ENCODE assay signal across 24 cellular contexts in the genomic region with DNA sequence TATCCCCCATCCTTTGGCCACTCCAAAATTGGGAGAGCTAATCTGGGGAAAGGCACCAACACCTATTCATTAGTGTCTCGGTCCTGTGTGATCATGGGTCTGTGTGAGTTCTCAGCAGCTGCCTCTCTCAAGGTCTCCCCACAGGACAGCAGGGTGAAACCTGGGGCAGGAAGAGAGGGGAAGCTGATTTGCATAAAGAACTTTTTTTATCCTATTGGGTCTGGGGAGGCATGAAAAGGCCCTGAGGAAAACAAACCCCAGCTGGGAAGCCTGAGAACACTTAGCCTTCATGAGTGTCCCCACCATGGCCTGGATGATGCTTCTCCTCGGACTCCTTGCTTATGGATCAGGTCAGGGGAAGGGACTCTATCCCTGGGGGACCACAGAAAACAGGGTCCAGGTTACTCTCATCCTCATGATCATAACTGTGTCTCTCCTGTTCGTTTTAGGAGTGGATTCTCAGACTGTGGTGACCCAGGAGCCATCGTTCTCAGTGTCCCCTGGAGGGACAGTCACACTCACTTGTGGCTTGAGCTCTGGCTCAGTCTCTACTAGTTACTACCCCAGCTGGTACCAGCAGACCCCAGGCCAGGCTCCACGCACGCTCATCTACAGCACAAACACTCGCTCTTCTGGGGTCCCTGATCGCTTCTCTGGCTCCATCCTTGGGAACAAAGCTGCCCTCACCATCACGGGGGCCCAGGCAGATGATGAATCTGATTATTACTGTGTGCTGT.
DNase-seq lines count a peak whose midpoint lies in the region; ATAC-seq, FAIRE-seq and TF ChIP-seq lines count a peak whose summit lies in the region.
"Had no signal": no experiment of that assay in that cellular context is flagged by ENCODE, and none has a peak within 500 bp of the region (broad histone marks: within the 10 kb centered on the region; RNA-seq: fewer than 3 reads in every experiment).

No MANE protein-coding gene starts in this region.

- peaks cover 12 to 47% (median 26%) of the 10 kb centered on the region in 5 donors for H3K27me3 Mint-ChIP-seq in naive thymus-derived CD4-positive, alpha-beta T cell

- intact Hi-C loops in naive thymus-derived CD4-positive, alpha-beta T cell (cut with micrococcal nuclease) = no loop called here
- intact Hi-C loops in A673 (cut with micrococcal nuclease; ENCODE audit: unreplicated experiment) = no loop called here

- no peaks in the 10 kb centered on the region for H3K9me2 ChIP-seq in OCI-LY1 (ENCODE audit: low read depth, low read length)

- H3K9ac ChIP-seq in OCI-LY1 (ENCODE audit: low read length) = no peak overlapping the region

- H3K27me3 ChIP-seq in OCI-LY1 (ENCODE audit: insufficient read depth, low read length) (no peaks in the 10 kb centered on the region; the same call in 1 of the 2 replicates), A673 (replicated peaks; ENCODE audit: insufficient read depth, low read depth, low read length, poor library complexity) (peaks cover 50% of the 10 kb centered on the region)
- H3K27me3 ChIP-seq in naive thymus-derived CD4-positive, alpha-beta T cell (ENCODE audit: control insufficient read depth in 2 of 2, insufficient read depth in 2 of 2, low read length in 2 of 2) = no peaks in the 10 kb centered on the region
- H3K27me3 ChIP-seq: colonic mucosa, vagina had no signal

- no TSS peak for BruUV-seq in A673 (replicated peaks; lab: Mats Ljungman, UMichigan)

- no peak for DNase-seq in GM12892 (ENCODE audit: insufficient read length)
- DNase-seq in naive thymus-derived CD4-positive, alpha-beta T cell = no peak
- no peak for DNase-seq in HT-29 (ENCODE audit: low spot score)
- no peak for DNase-seq in A673 (ENCODE audit: low spot score)
- DNase-seq in amygdala (lab: John Stamatoyannopoulos, UW) = no peak
- DNase-seq: activated CD4-positive, alpha-beta T cell treated with anti-CD3 and anti-CD28 coated beads, Interleukin-2, amount 50 U/mL, for 4 hours; activated naive CD4-positive, alpha-beta T cell treated with anti-CD3 and anti-CD28 coated beads, Interleukin-2, amount 10 ng/mL, durations not matched to agents 7 days and 5 days; activated T-cell treated with anti-CD3 and anti-CD28 coated beads, Interleukin-2, amount 50 U/mL, for 24 hours; colonic mucosa; kidney; mammary epithelial cell; NCI-H1694; posterior cingulate gyrus; Right ventricle myocardium superior; stimulated activated CD4-positive, alpha-beta T cell treated with anti-CD3 and anti-CD28 coated beads, Interleukin-2, amount 100 ng/mL, for 48 hours; T-helper 1 cell had no signal

- H4K20me1 ChIP-seq in OCI-LY1 (ENCODE audit: insufficient read depth, low read length) = no peaks in the 10 kb centered on the region

- H3K36me3 Mint-ChIP-seq in naive thymus-derived CD4-positive, alpha-beta T cell = peaks cover 0 to 5% (median 0%) of the 10 kb centered on the region in 5 donors
- H3K36me3 Mint-ChIP-seq: activated naive CD4-positive, alpha-beta T cell treated with anti-CD3 and anti-CD28 coated beads, Interleukin-2, amount 10 ng/mL, durations not matched to agents 7 days and 5 days had no signal

- H3K4me1 ChIP-seq in OCI-LY1 (ENCODE audit: insufficient read depth, low read length, severe bottlenecking) = peaks cover 25% of the 10 kb centered on the region
- no peaks in the 10 kb centered on the region for H3K4me1 ChIP-seq in naive thymus-derived CD4-positive, alpha-beta T cell (ENCODE audit: control insufficient read depth in 2 of 2, insufficient read depth in 2 of 2, low read length in 2 of 2)
- H3K4me1 ChIP-seq in A673 (ENCODE audit: insufficient read depth, low read length, poor library complexity, severe bottlenecking) = no peaks in the 10 kb centered on the region
- H3K4me1 ChIP-seq: colonic mucosa, vagina had no signal

- CTCF ChIA-PET in naive thymus-derived CD4-positive, alpha-beta T cell (lab: Charles Lee) = no interaction called here
- CTCF ChIA-PET in A673 (lab: Charles Lee) = no interaction called here

- H3K9me3 Mint-ChIP-seq in naive thymus-derived CD4-positive, alpha-beta T cell = peaks cover 0 to 4% (median 0%) of the 10 kb centered on the region in 11 donors
- H3K9me3 Mint-ChIP-seq: activated naive CD4-positive, alpha-beta T cell treated with anti-CD3 and anti-CD28 coated beads, Interleukin-2, amount 10 ng/mL, durations not matched to agents 7 days and 5 days; activated T-cell treated with anti-CD3 and anti-CD28 coated beads, Interleukin-2, amount 50 U/mL, for 24 hours; nephron had no signal

- FAIRE-seq in GM12892 (lab: Jason Lieb, UNC) = no peak
- FAIRE-seq: endometrium, G401.6, kidney had no signal

- TF ChIP-seq CTCF in OCI-LY1 (IDR thresholded peaks at IDR 0.05; ENCODE audit: low read length) (no peak), A673 (conservative IDR thresholded peaks at IDR 0.05; ENCODE audit: low read depth, low read length) (no peak)

- H3K4me3 ChIP-seq in OCI-LY1 (ENCODE audit: low read depth, low read length, poor library complexity, severe bottlenecking) = no peak overlapping the region
- H3K4me3 ChIP-seq in naive thymus-derived CD4-positive, alpha-beta T cell (ENCODE audit: low read length) = no peak overlapping the region
- no peak overlapping the region for H3K4me3 ChIP-seq in A673 (ENCODE audit: low read depth, low read length, poor library complexity, severe bottlenecking)
- H3K4me3 ChIP-seq: colonic mucosa, hepatocyte, vagina had no signal

- H3K27ac Mint-ChIP-seq in naive thymus-derived CD4-positive, alpha-beta T cell = no peak overlapping the region
- H3K27ac Mint-ChIP-seq: activated naive CD4-positive, alpha-beta T cell treated with anti-CD3 and anti-CD28 coated beads, Interleukin-2, amount 10 ng/mL, durations not matched to agents 7 days and 5 days; activated T-cell treated with anti-CD3 and anti-CD28 coated beads, Interleukin-2, amount 50 U/mL, for 24 hours; nephron had no signal

- H3K4me2 ChIP-seq in OCI-LY1 (ENCODE audit: low read length) = no peak overlapping the region
- H3K4me2 ChIP-seq: hepatocyte had no signal

- H3K4me3 Mint-ChIP-seq in naive thymus-derived CD4-positive, alpha-beta T cell = no peak overlapping the region
- H3K4me3 Mint-ChIP-seq: activated naive CD4-positive, alpha-beta T cell treated with anti-CD3 and anti-CD28 coated beads, Interleukin-2, amount 10 ng/mL, durations not matched to agents 7 days and 5 days; activated T-cell treated with anti-CD3 and anti-CD28 coated beads, Interleukin-2, amount 50 U/mL, for 24 hours; nephron had no signal

- H3K36me3 ChIP-seq in OCI-LY1 (ENCODE audit: insufficient read depth, low read length) (peaks cover 7% of the 10 kb centered on the region; the same call in 1 of the 2 replicates), A673 (ENCODE audit: insufficient read depth, low read length, poor library complexity, severe bottlenecking) (no peaks in the 10 kb centered on the region)
- H3K36me3 ChIP-seq in naive thymus-derived CD4-positive, alpha-beta T cell (ENCODE audit: control insufficient read depth in 2 of 3, insufficient read depth in 3 of 3, low read length in 3 of 3) = no peaks in the 10 kb centered on the region
- H3K36me3 ChIP-seq: colonic mucosa, vagina had no signal

- H3K4me1 Mint-ChIP-seq in naive thymus-derived CD4-positive, alpha-beta T cell = peaks cover 0 to 3% (median 0%) of the 10 kb centered on the region in 7 donors
- H3K4me1 Mint-ChIP-seq: activated naive CD4-positive, alpha-beta T cell treated with anti-CD3 and anti-CD28 coated beads, Interleukin-2, amount 10 ng/mL, durations not matched to agents 7 days and 5 days; nephron had no signal

- 0 out of 2 replicates have a peak, but pooled peaks have one; percentile 22 for TF ChIP-seq POLR2A in GM12892 (IDR thresholded peaks at IDR 0.05; ENCODE audit: low read depth, low read length)

- no peak overlapping the region for H2AFZ ChIP-seq in OCI-LY1 (ENCODE audit: low read length)
- H2AFZ ChIP-seq: hepatocyte had no signal

- ATAC-seq in GM21717 (IDR thresholded peaks at IDR 0.05; ENCODE audit: unreplicated experiment) = peak; percentile 48
- peak; percentile 12 for ATAC-seq in naive thymus-derived CD4-positive, alpha-beta T cell
- ATAC-seq: HCT116 had no signal

- POLR2A ChIA-PET in naive thymus-derived CD4-positive, alpha-beta T cell (lab: Charles Lee) = no interaction called here
- POLR2A ChIA-PET in A673 (lab: Charles Lee; ENCODE audit: low non-redundant PET) = no interaction called here

- H3F3A ChIP-seq in OCI-LY1 (ENCODE audit: insufficient read depth, low read length) = no peaks in the 10 kb centered on the region

- no peaks in the 10 kb centered on the region for H3K79me2 ChIP-seq in OCI-LY1 (ENCODE audit: insufficient read depth, low read length)
- H3K79me2 ChIP-seq: hepatocyte had no signal

- peaks cover 40% of the 10 kb centered on the region for H3K9me3 ChIP-seq in OCI-LY1 (ENCODE audit: low read length)
- H3K9me3 ChIP-seq in naive thymus-derived CD4-positive, alpha-beta T cell (ENCODE audit: control insufficient read depth in 2 of 3, low read length in 3 of 3) = no peaks in the 10 kb centered on the region
- H3K9me3 ChIP-seq in A673 (ENCODE audit: low read depth, low read length, poor library complexity, severe bottlenecking) = no peaks in the 10 kb centered on the region
- H3K9me3 ChIP-seq: colonic mucosa, vagina had no signal

- peak overlapping the region; percentile 48 for H3K27ac ChIP-seq in OCI-LY1 (ENCODE audit: low read depth, low read length, poor library complexity, severe bottlenecking)
- H3K27ac ChIP-seq in naive thymus-derived CD4-positive, alpha-beta T cell (ENCODE audit: low read depth, low read length) = no peak overlapping the region
- H3K27ac ChIP-seq in A673 (ENCODE audit: low read depth, low read length, poor library complexity, severe bottlenecking) = no peak overlapping the region
- H3K27ac ChIP-seq: colonic mucosa, hepatocyte, vagina had no signal
